In the genomic region with DNA sequence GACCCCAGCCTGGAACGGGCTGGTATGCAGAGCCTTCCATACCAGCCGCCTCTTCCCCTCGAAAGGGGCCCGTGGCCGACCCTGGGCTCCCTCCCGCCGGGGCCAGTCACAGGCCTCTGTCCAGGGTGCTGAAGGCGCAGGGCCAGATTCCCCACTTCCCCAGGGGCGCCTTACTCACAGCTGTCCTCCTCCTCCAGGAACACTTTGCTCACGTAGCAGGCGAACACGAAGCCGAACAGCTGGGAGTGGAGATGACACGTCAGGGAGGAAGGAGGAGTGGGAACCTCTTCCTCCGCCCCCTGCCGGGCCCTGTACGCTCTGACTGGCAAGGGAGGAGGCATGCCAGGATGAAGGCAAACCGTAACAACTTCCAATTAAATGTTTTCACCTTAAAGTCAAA, we compare ENCODE assay signal across 1 cellular context.
TF ChIP-seq lines count a peak whose summit lies in the region.

No MANE protein-coding gene starts in this region.

TF ChIP-seq in K562, 482 proteins besides CTCF, POLR2A, EP300 and RAD21 (continued from another document and continues in another):
- TF ChIP-seq, protein P1, sequence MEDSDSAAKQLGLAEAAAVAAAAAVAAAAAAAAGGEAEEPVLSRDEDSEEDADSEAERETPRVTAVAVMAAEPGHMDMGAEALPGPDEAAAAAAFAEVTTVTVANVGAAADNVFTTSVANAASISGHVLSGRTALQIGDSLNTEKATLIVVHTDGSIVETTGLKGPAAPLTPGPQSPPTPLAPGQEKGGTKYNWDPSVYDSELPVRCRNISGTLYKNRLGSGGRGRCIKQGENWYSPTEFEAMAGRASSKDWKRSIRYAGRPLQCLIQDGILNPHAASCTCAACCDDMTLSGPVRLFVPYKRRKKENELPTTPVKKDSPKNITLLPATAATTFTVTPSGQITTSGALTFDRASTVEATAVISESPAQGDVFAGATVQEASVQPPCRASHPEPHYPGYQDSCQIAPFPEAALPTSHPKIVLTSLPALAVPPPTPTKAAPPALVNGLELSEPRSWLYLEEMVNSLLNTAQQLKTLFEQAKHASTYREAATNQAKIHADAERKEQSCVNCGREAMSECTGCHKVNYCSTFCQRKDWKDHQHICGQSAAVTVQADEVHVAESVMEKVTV (CRISPR knock-in tag; IDR thresholded peaks at IDR 0.05) = no peak
- TF ChIP-seq NCOA1 (IDR thresholded peaks at IDR 0.05; ENCODE audit: low read depth) (peak; percentile 77), CREBBP (IDR thresholded peaks at IDR 0.05; ENCODE audit: low read depth, low read length) (no peak), CBFB (CRISPR knock-in tag; IDR thresholded peaks at IDR 0.05) (no peak), PPARD (CRISPR knock-in tag; IDR thresholded peaks at IDR 0.05) (no peak), STAG1 (CRISPR knock-in tag; IDR thresholded peaks at IDR 0.05; ENCODE audit: borderline replicate concordance) (peak; percentile 80), SNRNP70 (optimal IDR thresholded peaks at IDR 0.05; ENCODE audit: low read depth, low read length) (no peak), ZNF696 (CRISPR knock-in tag; conservative IDR thresholded peaks at IDR 0.05) (no peak), JUND (IDR thresholded peaks at IDR 0.05; ENCODE audit: borderline replicate concordance, low read depth, low read length) (peak; percentile 13; the same call in 1 of the 2 replicates), JUND (tag; IDR thresholded peaks at IDR 0.05; ENCODE audit: borderline replicate concordance, low read depth, low read length) (no peak; the same call in 2 of the 3 replicates), CHD1 (IDR thresholded peaks at IDR 0.05; ENCODE audit: low read length) (no peak), SRSF7 (optimal IDR thresholded peaks at IDR 0.05; ENCODE audit: low read depth, low read length) (no peak), CXXC5 (CRISPR knock-in tag; IDR thresholded peaks at IDR 0.05) (0 out of 2 replicates have a peak, but pooled peaks have one; percentile 3), ZC3H8 (IDR thresholded peaks at IDR 0.05) (no peak), ZNF175 (CRISPR knock-in tag; IDR thresholded peaks at IDR 0.05; ENCODE audit: low read depth) (no peak), MIER1 (IDR thresholded peaks at IDR 0.05; ENCODE audit: low read depth) (peak; percentile 97), PRMT5 (CRISPR knock-in tag; IDR thresholded peaks at IDR 0.05) (peak; percentile 96), HMG20A (CRISPR knock-in tag; conservative IDR thresholded peaks at IDR 0.05) (no peak), ZNF24 (IDR thresholded peaks at IDR 0.05) (no peak), PTTG1 (tag; IDR thresholded peaks at IDR 0.05; ENCODE audit: low read depth) (no peak), ZC3H11A (IDR thresholded peaks at IDR 0.05; ENCODE audit: low read depth, low read length) (no peak), SRSF9 (IDR thresholded peaks at IDR 0.05; ENCODE audit: borderline replicate concordance, low read depth, low read length) (no peak), TARDBP (IDR thresholded peaks at IDR 0.05) (no peak), ETS2 (tag; IDR thresholded peaks at IDR 0.05; ENCODE audit: borderline replicate concordance, poor library complexity, severe bottlenecking) (no peak), ZNF561 (CRISPR knock-in tag; conservative IDR thresholded peaks at IDR 0.05) (no peak), EZH2 (IDR thresholded peaks at IDR 0.05; ENCODE audit: borderline replicate concordance, low read depth, low read length) (no peak), TEAD4 (IDR thresholded peaks at IDR 0.05; ENCODE audit: low read length) (no peak), TEAD4 (CRISPR knock-in tag; IDR thresholded peaks at IDR 0.05; ENCODE audit: borderline replicate concordance) (no peak), GATA2 (CRISPR knock-in tag; IDR thresholded peaks at IDR 0.05) (no peak), ZNF217 (CRISPR knock-in tag; IDR thresholded peaks at IDR 0.05) (no peak), ZNF324 (CRISPR knock-in tag; IDR thresholded peaks at IDR 0.05) (no peak), ELF2 (CRISPR knock-in tag; IDR thresholded peaks at IDR 0.05) (no peak), ZNF766 (CRISPR knock-in tag; conservative IDR thresholded peaks at IDR 0.05) (0 out of 2 replicates have a peak, but pooled peaks have one; percentile 51), SRSF1 (IDR thresholded peaks at IDR 0.05; ENCODE audit: low read depth, low read length) (no peak), NR2C2 (CRISPR knock-in tag; IDR thresholded peaks at IDR 0.05) (peak; percentile 54; the same call in 1 of the 2 replicates), NR2C2 (tag; IDR thresholded peaks at IDR 0.05) (no peak), RAD51 (IDR thresholded peaks at IDR 0.05; ENCODE audit: borderline replicate concordance, low read depth) (no peak), HLTF (IDR thresholded peaks at IDR 0.05) (no peak), NBN (IDR thresholded peaks at IDR 0.05; ENCODE audit: low read depth) (no peak), ERF (CRISPR knock-in tag; IDR thresholded peaks at IDR 0.05) (no peak), GABPA (tag; conservative IDR thresholded peaks at IDR 0.05; ENCODE audit: low read depth) (no peak), ZNF347 (CRISPR knock-in tag; IDR thresholded peaks at IDR 0.05; ENCODE audit: low read depth) (no peak)
- TF ChIP-seq, protein P2, sequence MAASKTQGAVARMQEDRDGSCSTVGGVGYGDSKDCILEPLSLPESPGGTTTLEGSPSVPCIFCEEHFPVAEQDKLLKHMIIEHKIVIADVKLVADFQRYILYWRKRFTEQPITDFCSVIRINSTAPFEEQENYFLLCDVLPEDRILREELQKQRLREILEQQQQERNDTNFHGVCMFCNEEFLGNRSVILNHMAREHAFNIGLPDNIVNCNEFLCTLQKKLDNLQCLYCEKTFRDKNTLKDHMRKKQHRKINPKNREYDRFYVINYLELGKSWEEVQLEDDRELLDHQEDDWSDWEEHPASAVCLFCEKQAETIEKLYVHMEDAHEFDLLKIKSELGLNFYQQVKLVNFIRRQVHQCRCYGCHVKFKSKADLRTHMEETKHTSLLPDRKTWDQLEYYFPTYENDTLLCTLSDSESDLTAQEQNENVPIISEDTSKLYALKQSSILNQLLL (CRISPR knock-in tag; IDR thresholded peaks at IDR 0.05; ENCODE audit: borderline replicate concordance) = no peak
- TF ChIP-seq, protein P3, sequence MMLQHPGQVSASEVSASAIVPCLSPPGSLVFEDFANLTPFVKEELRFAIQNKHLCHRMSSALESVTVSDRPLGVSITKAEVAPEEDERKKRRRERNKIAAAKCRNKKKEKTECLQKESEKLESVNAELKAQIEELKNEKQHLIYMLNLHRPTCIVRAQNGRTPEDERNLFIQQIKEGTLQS (IDR thresholded peaks at IDR 0.05) = no peak
- TF ChIP-seq, protein P3 (CRISPR knock-in tag; conservative IDR thresholded peaks at IDR 0.05) = no peak
- TF ChIP-seq, protein P4, sequence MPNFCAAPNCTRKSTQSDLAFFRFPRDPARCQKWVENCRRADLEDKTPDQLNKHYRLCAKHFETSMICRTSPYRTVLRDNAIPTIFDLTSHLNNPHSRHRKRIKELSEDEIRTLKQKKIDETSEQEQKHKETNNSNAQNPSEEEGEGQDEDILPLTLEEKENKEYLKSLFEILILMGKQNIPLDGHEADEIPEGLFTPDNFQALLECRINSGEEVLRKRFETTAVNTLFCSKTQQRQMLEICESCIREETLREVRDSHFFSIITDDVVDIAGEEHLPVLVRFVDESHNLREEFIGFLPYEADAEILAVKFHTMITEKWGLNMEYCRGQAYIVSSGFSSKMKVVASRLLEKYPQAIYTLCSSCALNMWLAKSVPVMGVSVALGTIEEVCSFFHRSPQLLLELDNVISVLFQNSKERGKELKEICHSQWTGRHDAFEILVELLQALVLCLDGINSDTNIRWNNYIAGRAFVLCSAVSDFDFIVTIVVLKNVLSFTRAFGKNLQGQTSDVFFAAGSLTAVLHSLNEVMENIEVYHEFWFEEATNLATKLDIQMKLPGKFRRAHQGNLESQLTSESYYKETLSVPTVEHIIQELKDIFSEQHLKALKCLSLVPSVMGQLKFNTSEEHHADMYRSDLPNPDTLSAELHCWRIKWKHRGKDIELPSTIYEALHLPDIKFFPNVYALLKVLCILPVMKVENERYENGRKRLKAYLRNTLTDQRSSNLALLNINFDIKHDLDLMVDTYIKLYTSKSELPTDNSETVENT (CRISPR knock-in tag; IDR thresholded peaks at IDR 0.05) = 0 out of 2 replicates have a peak, but pooled peaks have one; percentile 2
- TF ChIP-seq, protein P5, sequence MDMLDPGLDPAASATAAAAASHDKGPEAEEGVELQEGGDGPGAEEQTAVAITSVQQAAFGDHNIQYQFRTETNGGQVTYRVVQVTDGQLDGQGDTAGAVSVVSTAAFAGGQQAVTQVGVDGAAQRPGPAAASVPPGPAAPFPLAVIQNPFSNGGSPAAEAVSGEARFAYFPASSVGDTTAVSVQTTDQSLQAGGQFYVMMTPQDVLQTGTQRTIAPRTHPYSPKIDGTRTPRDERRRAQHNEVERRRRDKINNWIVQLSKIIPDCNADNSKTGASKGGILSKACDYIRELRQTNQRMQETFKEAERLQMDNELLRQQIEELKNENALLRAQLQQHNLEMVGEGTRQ (CRISPR knock-in tag; IDR thresholded peaks at IDR 0.05) = no peak
- TF ChIP-seq, protein P6, sequence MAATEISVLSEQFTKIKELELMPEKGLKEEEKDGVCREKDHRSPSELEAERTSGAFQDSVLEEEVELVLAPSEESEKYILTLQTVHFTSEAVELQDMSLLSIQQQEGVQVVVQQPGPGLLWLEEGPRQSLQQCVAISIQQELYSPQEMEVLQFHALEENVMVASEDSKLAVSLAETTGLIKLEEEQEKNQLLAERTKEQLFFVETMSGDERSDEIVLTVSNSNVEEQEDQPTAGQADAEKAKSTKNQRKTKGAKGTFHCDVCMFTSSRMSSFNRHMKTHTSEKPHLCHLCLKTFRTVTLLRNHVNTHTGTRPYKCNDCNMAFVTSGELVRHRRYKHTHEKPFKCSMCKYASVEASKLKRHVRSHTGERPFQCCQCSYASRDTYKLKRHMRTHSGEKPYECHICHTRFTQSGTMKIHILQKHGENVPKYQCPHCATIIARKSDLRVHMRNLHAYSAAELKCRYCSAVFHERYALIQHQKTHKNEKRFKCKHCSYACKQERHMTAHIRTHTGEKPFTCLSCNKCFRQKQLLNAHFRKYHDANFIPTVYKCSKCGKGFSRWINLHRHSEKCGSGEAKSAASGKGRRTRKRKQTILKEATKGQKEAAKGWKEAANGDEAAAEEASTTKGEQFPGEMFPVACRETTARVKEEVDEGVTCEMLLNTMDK (IDR thresholded peaks at IDR 0.05; ENCODE audit: borderline replicate concordance, insufficient read depth, low read depth, low read length, poor library complexity, severe bottlenecking) = peak; percentile 55
- TF ChIP-seq, protein P7, sequence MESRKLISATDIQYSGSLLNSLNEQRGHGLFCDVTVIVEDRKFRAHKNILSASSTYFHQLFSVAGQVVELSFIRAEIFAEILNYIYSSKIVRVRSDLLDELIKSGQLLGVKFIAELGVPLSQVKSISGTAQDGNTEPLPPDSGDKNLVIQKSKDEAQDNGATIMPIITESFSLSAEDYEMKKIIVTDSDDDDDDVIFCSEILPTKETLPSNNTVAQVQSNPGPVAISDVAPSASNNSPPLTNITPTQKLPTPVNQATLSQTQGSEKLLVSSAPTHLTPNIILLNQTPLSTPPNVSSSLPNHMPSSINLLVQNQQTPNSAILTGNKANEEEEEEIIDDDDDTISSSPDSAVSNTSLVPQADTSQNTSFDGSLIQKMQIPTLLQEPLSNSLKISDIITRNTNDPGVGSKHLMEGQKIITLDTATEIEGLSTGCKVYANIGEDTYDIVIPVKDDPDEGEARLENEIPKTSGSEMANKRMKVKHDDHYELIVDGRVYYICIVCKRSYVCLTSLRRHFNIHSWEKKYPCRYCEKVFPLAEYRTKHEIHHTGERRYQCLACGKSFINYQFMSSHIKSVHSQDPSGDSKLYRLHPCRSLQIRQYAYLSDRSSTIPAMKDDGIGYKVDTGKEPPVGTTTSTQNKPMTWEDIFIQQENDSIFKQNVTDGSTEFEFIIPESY (CRISPR knock-in tag; IDR thresholded peaks at IDR 0.05) = 0 out of 2 replicates have a peak, but pooled peaks have one; percentile 57
- TF ChIP-seq, protein P8, sequence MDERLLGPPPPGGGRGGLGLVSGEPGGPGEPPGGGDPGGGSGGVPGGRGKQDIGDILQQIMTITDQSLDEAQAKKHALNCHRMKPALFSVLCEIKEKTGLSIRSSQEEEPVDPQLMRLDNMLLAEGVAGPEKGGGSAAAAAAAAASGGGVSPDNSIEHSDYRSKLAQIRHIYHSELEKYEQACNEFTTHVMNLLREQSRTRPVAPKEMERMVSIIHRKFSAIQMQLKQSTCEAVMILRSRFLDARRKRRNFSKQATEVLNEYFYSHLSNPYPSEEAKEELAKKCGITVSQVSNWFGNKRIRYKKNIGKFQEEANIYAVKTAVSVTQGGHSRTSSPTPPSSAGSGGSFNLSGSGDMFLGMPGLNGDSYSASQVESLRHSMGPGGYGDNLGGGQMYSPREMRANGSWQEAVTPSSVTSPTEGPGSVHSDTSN (CRISPR knock-in tag; IDR thresholded peaks at IDR 0.05; ENCODE audit: low read depth) = no peak
- TF ChIP-seq, protein P8 (tag; conservative IDR thresholded peaks at IDR 0.05; ENCODE audit: low read depth) = no peak
- TF ChIP-seq, protein P9, sequence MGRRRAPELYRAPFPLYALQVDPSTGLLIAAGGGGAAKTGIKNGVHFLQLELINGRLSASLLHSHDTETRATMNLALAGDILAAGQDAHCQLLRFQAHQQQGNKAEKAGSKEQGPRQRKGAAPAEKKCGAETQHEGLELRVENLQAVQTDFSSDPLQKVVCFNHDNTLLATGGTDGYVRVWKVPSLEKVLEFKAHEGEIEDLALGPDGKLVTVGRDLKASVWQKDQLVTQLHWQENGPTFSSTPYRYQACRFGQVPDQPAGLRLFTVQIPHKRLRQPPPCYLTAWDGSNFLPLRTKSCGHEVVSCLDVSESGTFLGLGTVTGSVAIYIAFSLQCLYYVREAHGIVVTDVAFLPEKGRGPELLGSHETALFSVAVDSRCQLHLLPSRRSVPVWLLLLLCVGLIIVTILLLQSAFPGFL (CRISPR knock-in tag; IDR thresholded peaks at IDR 0.05) = no peak
